In the genomic region with DNA sequence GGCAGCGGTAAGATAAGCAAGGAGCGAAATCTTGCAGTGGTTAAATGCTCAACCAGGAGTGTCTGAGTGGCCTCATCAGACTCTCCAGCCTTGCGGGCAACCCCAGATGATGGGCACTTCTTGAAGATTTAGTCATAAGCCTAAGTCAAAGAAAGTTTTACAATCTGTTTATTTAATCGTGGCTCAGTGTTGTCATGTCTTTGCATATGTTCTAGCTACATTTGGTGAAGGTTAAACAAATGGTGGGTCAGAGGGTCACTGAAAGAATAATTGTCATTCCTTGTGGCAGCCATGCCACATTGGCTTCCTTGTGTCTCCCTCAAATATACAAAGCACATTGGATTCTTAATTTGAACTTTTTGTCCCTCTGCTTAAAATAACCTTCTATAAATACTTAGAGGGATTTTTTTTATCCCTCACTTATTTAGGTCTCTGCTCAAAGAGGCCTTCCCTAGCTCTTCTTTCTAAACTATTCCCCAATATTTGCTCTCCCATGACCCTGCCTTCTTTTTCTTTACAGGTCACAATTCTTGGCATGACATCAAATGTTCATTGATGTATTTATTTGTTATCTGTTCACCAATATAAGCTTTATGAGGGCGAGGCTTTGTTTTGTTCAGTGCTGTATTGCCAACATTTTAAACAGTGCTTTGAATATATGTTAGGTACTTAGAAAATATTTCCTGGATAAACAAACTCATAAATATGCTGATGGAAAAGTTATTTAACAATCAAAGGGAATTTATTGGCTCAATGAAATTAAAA, we compare ENCODE assay signal across 24 cellular contexts.
A peak's percentile ranks its signal among the peaks of the same experiment; 100 is the strongest.
DNase-seq lines count a peak whose midpoint lies in the region; FAIRE-seq and TF ChIP-seq lines count a peak whose summit lies in the region.
"Had no signal": no experiment of that assay in that cellular context is flagged by ENCODE, and none has a peak within 500 bp of the region (broad histone marks: within the 10 kb centered on the region; RNA-seq: fewer than 3 reads in every experiment).

No MANE protein-coding gene starts in this region.

- H3K36me3 ChIP-seq in prostate gland, result no peaks in the 10 kb centered on the region
- H3K36me3 ChIP-seq in spleen, result no peaks in the 10 kb centered on the region
- H3K36me3 ChIP-seq in Peyer's patch, result no peaks in the 10 kb centered on the region
- H3K36me3 ChIP-seq: BE2C; BLaER1 treated with 17β-estradiol and CSF1 and Interleukin-3, amounts not matched to agents 10 nM and 100 nM had no signal

- intact Hi-C loops in prostate gland (cut with DNase I) (no loop called here), spleen (cut with DNase I; ENCODE audit: low total_unique reads) (no loop called here)

- H3K9me3 ChIP-seq in prostate gland (no peaks in the 10 kb centered on the region), spleen (no peaks in the 10 kb centered on the region), Peyer's patch (no peaks in the 10 kb centered on the region)
- H3K9me3 ChIP-seq: A549; BE2C; BLaER1 treated with 17β-estradiol and CSF1 and Interleukin-3, amounts not matched to agents 10 nM and 100 nM had no signal

- H3K27me3 ChIP-seq in prostate gland (replicated peaks; ENCODE audit: insufficient read depth) (no peaks in the 10 kb centered on the region), spleen (replicated peaks in 1 of 7) (no peaks in the 10 kb centered on the region), Peyer's patch (no peaks in the 10 kb centered on the region)
- H3K27me3 ChIP-seq: BLaER1 treated with 17β-estradiol and CSF1 and Interleukin-3, amounts not matched to agents 10 nM and 100 nM had no signal

- H3K4me1 ChIP-seq in prostate gland (replicated peaks) (no peaks in the 10 kb centered on the region), spleen (no peaks in the 10 kb centered on the region), Peyer's patch (no peaks in the 10 kb centered on the region)
- H3K4me1 ChIP-seq: A549; BE2C; BLaER1 treated with 17β-estradiol and CSF1 and Interleukin-3, amounts not matched to agents 10 nM and 100 nM had no signal

- no peak overlapping the region for H3K4me3 ChIP-seq in prostate gland
- H3K4me3 ChIP-seq in spleen, result no peak overlapping the region
- H3K4me3 ChIP-seq in Peyer's patch, result no peak overlapping the region
- H3K4me3 ChIP-seq: A549; BLaER1 treated with 17β-estradiol and CSF1 and Interleukin-3, amounts not matched to agents 10 nM and 100 nM; GM23248 had no signal

- 34% methylated on average over 5 of the region's 5 CpGs for WGBS in prostate gland
- 63 to 84% (median 78%) methylated on average over 5 of the region's 5 CpGs for WGBS in spleen, 5 donors

- FAIRE-seq in GM19239 (lab: Jason Lieb, UNC), result no peak
- FAIRE-seq: A549, GM12891, GM18507, H1 had no signal

- TF ChIP-seq POLR2A in prostate gland (IDR thresholded peaks at IDR 0.05) (no peak), spleen (IDR thresholded peaks at IDR 0.05) (no peak), Peyer's patch (IDR thresholded peaks at IDR 0.05) (no peak)

- DNase-seq in COR-L47 (lab: John Stamatoyannopoulos, UW), result peak; percentile 8
- DNase-seq in H4 (ENCODE audit: low spot score), result peak; percentile 52
- DNase-seq in NCI-H748 (lab: John Stamatoyannopoulos, UW; ENCODE audit: unreplicated experiment), result peak; percentile 54
- peak; percentile 11 for DNase-seq in prostate gland (ENCODE audit: low spot score)
- DNase-seq in spleen, result no peak
- DNase-seq in GM19239 (ENCODE audit: insufficient read length, low spot score), result no peak
- DNase-seq in HuH-7 (ENCODE audit: low spot score), result no peak
- DNase-seq in Peyer's patch, result no peak
- DNase-seq: 8988T; ACHN; AML-193; BE2C; Calu3; CD4-positive, alpha-beta T cell; CD8-positive, alpha-beta memory T cell; DMS79; GF-D8; GM23248; H9 had no signal

- no peak for TF ChIP-seq CTCF in prostate gland (IDR thresholded peaks at IDR 0.05)
- TF ChIP-seq CTCF in spleen (IDR thresholded peaks at IDR 0.05 in 8 of 11, conservative IDR thresholded peaks at IDR 0.05 in 3 of 11), result no peak
- TF ChIP-seq CTCF in Peyer's patch (IDR thresholded peaks at IDR 0.05), result no peak

- H3K27ac ChIP-seq in prostate gland (no peak overlapping the region), spleen (no peak overlapping the region), Peyer's patch (no peak overlapping the region)
- H3K27ac ChIP-seq: A549; BLaER1 treated with 17β-estradiol and CSF1 and Interleukin-3, amounts not matched to agents 10 nM and 100 nM; GM23248 had no signal

Comparison
In these comparisons a context has a peak if more than half of its experiments do, and no peak if none do; other contexts are left out.
1. DNase-seq: peak in COR-L47 (single experiment), H4 (single experiment), NCI-H748 (single experiment) and prostate gland (single experiment); none in spleen (single experiment), GM19239 (single experiment), HuH-7 (single experiment) and Peyer's patch (0 of 3).